ENCODE assay signal across 29 cellular contexts in genomic region chr11:1160231-1161101, GRCh38. TPM values are rescaled to one million over a fixed set of nuclear protein-coding genes. Genes with fewer than 3 reads are reported as not detected.
DNase-seq lines count a peak whose midpoint lies in the region; ATAC-seq, FAIRE-seq and TF ChIP-seq lines count a peak whose summit lies in the region.
"Had no signal": no experiment of that assay in that cellular context is flagged by ENCODE, and none has a peak within 500 bp of the region (broad histone marks: within the 10 kb centered on the region; RNA-seq: fewer than 3 reads in every experiment).

No MANE protein-coding gene starts in this region.

- no peaks in the 10 kb centered on the region for H3K4me1 ChIP-seq in left lung
- H3K4me1 ChIP-seq: ascending aorta had no signal

- no peak overlapping the region for H3K27ac Mint-ChIP-seq in activated T-cell treated with anti-CD3 and anti-CD28 coated beads, Interleukin-2, amount 50 U/mL, for 24 hours
- H3K27ac Mint-ChIP-seq in stimulated activated memory B cell treated with anti-CD40 and anti-IgM and Interleukin-4, amounts not matched to agents 10 μg/mL and 1 μg/mL and 100 μg/mL, for 72 hours: no peak overlapping the region
- H3K27ac Mint-ChIP-seq in T-helper 2 cell treated with Interferon-gamma antibody and Interleukin-4, amounts not matched to agents 5 μg/mL and 100 μg/mL, for 36 hours: no peak overlapping the region
- H3K27ac Mint-ChIP-seq in nephron progenitor cell: no peak overlapping the region
- H3K27ac Mint-ChIP-seq: activated naive CD4-positive, alpha-beta T cell treated with anti-CD3 and anti-CD28 coated beads, Interleukin-2, amount 50 U/mL, for 24 hours; T-cell had no signal

- H3K4me3 ChIP-seq in left lung: no peak overlapping the region
- H3K4me3 ChIP-seq: ascending aorta; BLaER1 treated with 17β-estradiol and CSF1 and Interleukin-3, amounts not matched to agents 10 nM and 100 nM; hepatocyte; K562 had no signal

- intact Hi-C loops in left lung (cut with DNase I): no loop called here

- H3K36me3 ChIP-seq in left lung: no peaks in the 10 kb centered on the region
- H3K36me3 ChIP-seq: ascending aorta; BLaER1 treated with 17β-estradiol and CSF1 and Interleukin-3, amounts not matched to agents 10 nM and 100 nM had no signal

- FAIRE-seq in GM12891 (lab: Jason Lieb, UNC): no peak
- FAIRE-seq: H1, K562 had no signal

- TF ChIP-seq POLR2A in GM12891 (IDR thresholded peaks at IDR 0.05; ENCODE audit: low read depth, low read length): no peak

- ATAC-seq in left lung (no peak), HG03521 (IDR thresholded peaks at IDR 0.05; ENCODE audit: unreplicated experiment) (no peak)
- peak; percentile 21 for ATAC-seq in stimulated activated memory B cell treated with anti-CD40 and anti-IgM and Interleukin-4, amounts not matched to agents 10 μg/mL and 1 μg/mL and 100 μg/mL, for 72 hours
- ATAC-seq: K562, T-cell had no signal

- TF ChIP-seq CTCF in left lung (IDR thresholded peaks at IDR 0.05) (no peak), nephron progenitor cell (IDR thresholded peaks at IDR 0.05) (no peak)

- peak; percentile 14 for DNase-seq in activated T-cell treated with anti-CD3 and anti-CD28 coated beads, Interleukin-2, amount 50 U/mL, for 24 hours
- DNase-seq in activated T-cell treated with anti-CD3 and anti-CD28 coated beads, Interleukin-2, amount 50 U/mL, for 1 hour: no peak
- DNase-seq in GM12891 (ENCODE audit: insufficient read length, low spot score) (peak; percentile 20), left lung (peak; percentile 27 to 70), nephron progenitor cell (no peak)
- no peak for DNase-seq in T-helper 2 cell treated with Interferon-gamma antibody and Interleukin-4, amounts not matched to agents 5 μg/mL and 100 μg/mL, for 36 hours (ENCODE audit: low spot score)
- DNase-seq: activated CD4-positive, alpha-beta T cell treated with anti-CD3 and anti-CD28 coated beads, Interleukin-2, amount 50 U/mL, for 4 hours; mesendoderm; NCI-H1694; NCI-H748 treated with DMSO at 0.1 percent for 48 hours; SHP77; substantia nigra had no signal

- peaks cover 0 to 70% of the 10 kb centered on the region in 2 donors for H3K27me3 ChIP-seq in left lung
- H3K27me3 ChIP-seq: ascending aorta; BLaER1 treated with 17β-estradiol and CSF1 and Interleukin-3, amounts not matched to agents 10 nM and 100 nM; hepatocyte had no signal

- no peaks in the 10 kb centered on the region for H3K36me3 Mint-ChIP-seq in activated T-cell treated with anti-CD3 and anti-CD28 coated beads, Interleukin-2, amount 50 U/mL, for 24 hours (ENCODE audit: low read depth)
- no peaks in the 10 kb centered on the region for H3K36me3 Mint-ChIP-seq in stimulated activated memory B cell treated with anti-CD40 and anti-IgM and Interleukin-4, amounts not matched to agents 10 μg/mL and 1 μg/mL and 100 μg/mL, for 72 hours
- no peaks in the 10 kb centered on the region for H3K36me3 Mint-ChIP-seq in T-helper 2 cell treated with Interferon-gamma antibody and Interleukin-4, amounts not matched to agents 5 μg/mL and 100 μg/mL, for 36 hours (ENCODE audit: low read depth)
- H3K36me3 Mint-ChIP-seq in nephron progenitor cell (ENCODE audit: low read depth): no peaks in the 10 kb centered on the region
- H3K36me3 Mint-ChIP-seq: activated naive CD4-positive, alpha-beta T cell treated with anti-CD3 and anti-CD28 coated beads, Interleukin-2, amount 50 U/mL, for 24 hours; T-cell had no signal

- H3K4me3 Mint-ChIP-seq in activated T-cell treated with anti-CD3 and anti-CD28 coated beads, Interleukin-2, amount 50 U/mL, for 24 hours: no peak overlapping the region
- H3K4me3 Mint-ChIP-seq in stimulated activated memory B cell treated with anti-CD40 and anti-IgM and Interleukin-4, amounts not matched to agents 10 μg/mL and 1 μg/mL and 100 μg/mL, for 72 hours: no peak overlapping the region
- no peak overlapping the region for H3K4me3 Mint-ChIP-seq in T-helper 2 cell treated with Interferon-gamma antibody and Interleukin-4, amounts not matched to agents 5 μg/mL and 100 μg/mL, for 36 hours
- no peak overlapping the region for H3K4me3 Mint-ChIP-seq in nephron progenitor cell
- H3K4me3 Mint-ChIP-seq: activated naive CD4-positive, alpha-beta T cell treated with anti-CD3 and anti-CD28 coated beads, Interleukin-2, amount 50 U/mL, for 24 hours; central memory CD8-positive, alpha-beta T cell; T-cell had no signal

- H3K9me3 Mint-ChIP-seq in activated T-cell treated with anti-CD3 and anti-CD28 coated beads, Interleukin-2, amount 50 U/mL, for 24 hours: no peaks in the 10 kb centered on the region
- no peaks in the 10 kb centered on the region for H3K9me3 Mint-ChIP-seq in stimulated activated memory B cell treated with anti-CD40 and anti-IgM and Interleukin-4, amounts not matched to agents 10 μg/mL and 1 μg/mL and 100 μg/mL, for 72 hours
- no peaks in the 10 kb centered on the region for H3K9me3 Mint-ChIP-seq in T-helper 2 cell treated with Interferon-gamma antibody and Interleukin-4, amounts not matched to agents 5 μg/mL and 100 μg/mL, for 36 hours
- no peaks in the 10 kb centered on the region for H3K9me3 Mint-ChIP-seq in nephron progenitor cell
- H3K9me3 Mint-ChIP-seq: activated naive CD4-positive, alpha-beta T cell treated with anti-CD3 and anti-CD28 coated beads, Interleukin-2, amount 50 U/mL, for 24 hours; central memory CD8-positive, alpha-beta T cell; T-cell had no signal

- H3K27me3 Mint-ChIP-seq in activated T-cell treated with anti-CD3 and anti-CD28 coated beads, Interleukin-2, amount 50 U/mL, for 24 hours: no peaks in the 10 kb centered on the region
- H3K27me3 Mint-ChIP-seq in stimulated activated memory B cell treated with anti-CD40 and anti-IgM and Interleukin-4, amounts not matched to agents 10 μg/mL and 1 μg/mL and 100 μg/mL, for 72 hours: peaks cover 40% of the 10 kb centered on the region
- no peaks in the 10 kb centered on the region for H3K27me3 Mint-ChIP-seq in T-helper 2 cell treated with Interferon-gamma antibody and Interleukin-4, amounts not matched to agents 5 μg/mL and 100 μg/mL, for 36 hours (ENCODE audit: low read depth)
- peaks cover 7% of the 10 kb centered on the region for H3K27me3 Mint-ChIP-seq in nephron progenitor cell (ENCODE audit: low read depth, poor library complexity)

- H3K27ac ChIP-seq in left lung: no peak overlapping the region
- H3K27ac ChIP-seq: ascending aorta; BLaER1 treated with 17β-estradiol and CSF1 and Interleukin-3, amounts not matched to agents 10 nM and 100 nM; epithelial cell of prostate; hepatocyte had no signal

- no peaks in the 10 kb centered on the region for H3K4me1 Mint-ChIP-seq in activated T-cell treated with anti-CD3 and anti-CD28 coated beads, Interleukin-2, amount 50 U/mL, for 24 hours (ENCODE audit: low read depth)
- H3K4me1 Mint-ChIP-seq in stimulated activated memory B cell treated with anti-CD40 and anti-IgM and Interleukin-4, amounts not matched to agents 10 μg/mL and 1 μg/mL and 100 μg/mL, for 72 hours: no peaks in the 10 kb centered on the region
- H3K4me1 Mint-ChIP-seq in T-helper 2 cell treated with Interferon-gamma antibody and Interleukin-4, amounts not matched to agents 5 μg/mL and 100 μg/mL, for 36 hours (ENCODE audit: low read depth): no peaks in the 10 kb centered on the region
- peaks cover 5% of the 10 kb centered on the region for H3K4me1 Mint-ChIP-seq in nephron progenitor cell
- H3K4me1 Mint-ChIP-seq: activated naive CD4-positive, alpha-beta T cell treated with anti-CD3 and anti-CD28 coated beads, Interleukin-2, amount 50 U/mL, for 24 hours; central memory CD8-positive, alpha-beta T cell; T-cell had no signal

- H3K9me3 ChIP-seq in left lung: no peaks in the 10 kb centered on the region
- H3K9me3 ChIP-seq: ascending aorta had no signal

TF ChIP-seq in GM12891, 5 proteins besides CTCF, POLR2A, EP300 and RAD21:
- TF ChIP-seq SPI1 (IDR thresholded peaks at IDR 0.05; ENCODE audit: low read depth, low read length): no peak
- TF ChIP-seq POLR2AphosphoS5 (IDR thresholded peaks at IDR 0.05; ENCODE audit: low read depth, low read length): no peak
- no peak for TF ChIP-seq POU2F2 (IDR thresholded peaks at IDR 0.05; ENCODE audit: low read depth, low read length)
- no peak for TF ChIP-seq PAX5 (IDR thresholded peaks at IDR 0.05; ENCODE audit: insufficient read depth, low read length, severe bottlenecking)
- no peak for TF ChIP-seq TAF1 (IDR thresholded peaks at IDR 0.05; ENCODE audit: low read depth, low read length)

RNA-seq across cellular contexts. Expression of gene MUC5AC, which starts 2.7 kb away (rescaled TPM):
- 0.01 TPM for polyA plus RNA-seq in GM12891 (2012; ENCODE audit: low read depth, missing spikeins)
- total RNA-seq in left lung: under 1 TPM in 1 of 2 donors, not detected in 1; 0.37 TPM
- total RNA-seq: A673, fibroblast of villous mesenchyme, H1, K562, kidney epithelial cell, OCI-LY7, pulmonary artery endothelial cell had no signal
- polyA plus RNA-seq: H1, K562, neural cell had no signal

Comparison
In these comparisons a context has a peak if more than half of its experiments do, and no peak if none do; other contexts are left out.
1. DNase-seq: peak in activated T-cell treated with anti-CD3 and anti-CD28 coated beads, Interleukin-2, amount 50 U/mL, for 24 hours (single experiment), GM12891 (single experiment) and left lung (2 of 2); none in activated T-cell treated with anti-CD3 and anti-CD28 coated beads, Interleukin-2, amount 50 U/mL, for 1 hour (single experiment), T-helper 2 cell treated with Interferon-gamma antibody and Interleukin-4, amounts not matched to agents 5 μg/mL and 100 μg/mL, for 36 hours (single experiment) and nephron progenitor cell (single experiment).